In the genomic region with DNA sequence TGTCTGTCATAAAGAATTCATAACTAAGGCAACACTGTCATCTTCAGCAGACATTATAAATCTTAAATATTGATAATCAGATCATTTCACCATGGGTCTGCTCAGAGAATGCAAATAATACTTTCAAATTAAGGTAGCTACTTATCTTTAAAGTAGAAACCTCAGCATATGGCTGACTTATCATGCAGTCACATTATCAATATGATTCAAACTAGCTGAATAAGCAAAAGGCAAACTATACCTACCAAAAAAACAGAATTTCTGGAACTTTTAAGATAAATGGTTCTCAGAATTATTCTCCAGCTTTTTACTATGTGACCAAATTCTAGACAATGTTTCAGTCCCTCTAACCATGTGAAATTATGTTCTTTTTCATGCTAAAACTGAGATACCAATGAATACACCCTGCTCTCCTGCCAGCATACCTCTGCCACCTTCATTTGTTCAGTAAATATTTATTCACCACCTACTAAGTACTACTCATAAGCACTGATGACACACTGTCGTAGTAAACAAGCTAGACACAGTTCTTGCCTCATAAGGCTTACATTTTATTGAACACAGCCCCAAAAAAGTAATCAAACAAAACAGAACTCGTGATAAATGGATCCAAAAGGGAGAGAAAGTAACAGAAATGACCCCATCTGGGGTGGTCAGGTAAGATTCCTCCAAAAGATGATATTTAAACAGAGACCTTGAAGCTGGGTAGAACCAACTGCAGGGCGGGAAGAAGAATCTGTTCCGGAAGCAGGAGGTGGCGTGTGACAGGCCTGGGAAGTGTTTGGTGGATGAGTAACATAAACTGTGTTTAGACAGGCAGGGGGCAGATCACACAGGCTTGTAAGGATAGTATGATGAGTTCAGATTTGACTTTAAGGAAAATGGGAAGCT, we compare ENCODE assay signal across 10 cellular contexts. TPM values are rescaled to one million over a fixed set of nuclear protein-coding genes. Genes with fewer than 3 reads are reported as not detected.
DNase-seq lines count a peak whose midpoint lies in the region; ATAC-seq and TF ChIP-seq lines count a peak whose summit lies in the region.
"Had no signal": no experiment of that assay in that cellular context is flagged by ENCODE, and none has a peak within 500 bp of the region (broad histone marks: within the 10 kb centered on the region; RNA-seq: fewer than 3 reads in every experiment).

No MANE protein-coding gene starts in this region.

- TF ChIP-seq CTCF in brain microvascular endothelial cell (IDR thresholded peaks at IDR 0.05; ENCODE audit: low read depth, low read length, missing control alignments) = peak; percentile 39

- H3K4me3 ChIP-seq in brain microvascular endothelial cell (ENCODE audit: low read depth, low read length) = no peak overlapping the region
- H3K4me3 ChIP-seq: colonic mucosa, lung had no signal

- ATAC-seq in left cardiac atrium (peak; percentile 81 to 90), GM19035 (IDR thresholded peaks at IDR 0.05; ENCODE audit: unreplicated experiment) (no peak), HG03045 (IDR thresholded peaks at IDR 0.05; ENCODE audit: unreplicated experiment) (no peak)
- ATAC-seq in stimulated activated effector memory CD8-positive, alpha-beta T cell treated with anti-CD3 and anti-CD28 coated beads, Interleukin-12 subunit alpha, Interleukin-12 subunit beta, amount 100 ng/mL, for 72 hours = peak; percentile 83

- no peaks in the 10 kb centered on the region for H3K36me3 Mint-ChIP-seq in stimulated activated effector memory CD8-positive, alpha-beta T cell treated with anti-CD3 and anti-CD28 coated beads, Interleukin-12 subunit alpha, Interleukin-12 subunit beta, amount 100 ng/mL, for 72 hours

- peak overlapping the region; percentile 79 for H3K27ac ChIP-seq in brain microvascular endothelial cell
- H3K27ac ChIP-seq: colonic mucosa had no signal

- in situ Hi-C loops in brain microvascular endothelial cell (cut with HindIII; ENCODE audit: low pct_ligation_motif_present, low sequenced_read_pairs) = no loop called here

- DNase-seq in HuH-7.5 (ENCODE audit: low spot score) (peak; percentile 46), brain microvascular endothelial cell (peak; percentile 88), left cardiac atrium (peak; percentile 30)
- DNase-seq in stimulated activated effector memory CD8-positive, alpha-beta T cell treated with anti-CD3 and anti-CD28 coated beads, Interleukin-12 subunit alpha, Interleukin-12 subunit beta, amount 100 ng/mL, for 72 hours (ENCODE audit: low spot score in 2 of 2) = no peak
- no peak for DNase-seq in stimulated activated CD4-positive, alpha-beta T cell treated with anti-CD3 and anti-CD28 coated beads, Interleukin-1b, Interleukin-23, amount 100 ng/mL, for 48 hours
- DNase-seq: colonic mucosa, NCI-H1694 had no signal

- no peaks in the 10 kb centered on the region for H3K27me3 ChIP-seq in brain microvascular endothelial cell (replicated peaks)
- H3K27me3 ChIP-seq: colonic mucosa had no signal

- H3K36me3 ChIP-seq in brain microvascular endothelial cell (replicated peaks) = no peaks in the 10 kb centered on the region
- H3K36me3 ChIP-seq: colonic mucosa had no signal

- H3K9me3 Mint-ChIP-seq in stimulated activated effector memory CD8-positive, alpha-beta T cell treated with anti-CD3 and anti-CD28 coated beads, Interleukin-12 subunit alpha, Interleukin-12 subunit beta, amount 100 ng/mL, for 72 hours = no peaks in the 10 kb centered on the region

- intact Hi-C loops in left cardiac atrium (cut with DNase I) = loop anchor here in 1 of 2 donors (10.0 kb wide), 1 partner anchor 45 kb away; no protein-coding TSS in a partner anchor

- H3K4me1 Mint-ChIP-seq in stimulated activated effector memory CD8-positive, alpha-beta T cell treated with anti-CD3 and anti-CD28 coated beads, Interleukin-12 subunit alpha, Interleukin-12 subunit beta, amount 100 ng/mL, for 72 hours = peaks cover 10% of the 10 kb centered on the region

- H3K4me3 Mint-ChIP-seq in stimulated activated effector memory CD8-positive, alpha-beta T cell treated with anti-CD3 and anti-CD28 coated beads, Interleukin-12 subunit alpha, Interleukin-12 subunit beta, amount 100 ng/mL, for 72 hours = no peak overlapping the region

- H3K27ac Mint-ChIP-seq in stimulated activated effector memory CD8-positive, alpha-beta T cell treated with anti-CD3 and anti-CD28 coated beads, Interleukin-12 subunit alpha, Interleukin-12 subunit beta, amount 100 ng/mL, for 72 hours = no peak overlapping the region

RNA-seq across cellular contexts. Expression of a gene that starts 17.7 kb away (rescaled TPM):
- total RNA-seq in left cardiac atrium = 10 to 100 TPM; 31.5 to 46.4 TPM

Comparison
In these comparisons a context has a peak if more than half of its experiments do, and no peak if none do; other contexts are left out.
1. DNase-seq: peak in HuH-7.5 (single experiment), brain microvascular endothelial cell (single experiment) and left cardiac atrium (single experiment); none in stimulated activated effector memory CD8-positive, alpha-beta T cell treated with anti-CD3 and anti-CD28 coated beads, Interleukin-12 subunit alpha, Interleukin-12 subunit beta, amount 100 ng/mL, for 72 hours (0 of 2) and stimulated activated CD4-positive, alpha-beta T cell treated with anti-CD3 and anti-CD28 coated beads, Interleukin-1b, Interleukin-23, amount 100 ng/mL, for 48 hours (single experiment).
2. ATAC-seq: peak in left cardiac atrium (2 of 2) and stimulated activated effector memory CD8-positive, alpha-beta T cell treated with anti-CD3 and anti-CD28 coated beads, Interleukin-12 subunit alpha, Interleukin-12 subunit beta, amount 100 ng/mL, for 72 hours (single experiment); none in GM19035 (single experiment) and HG03045 (single experiment).